8 cellular contexts compared by ENCODE assay signal in the genomic region with DNA sequence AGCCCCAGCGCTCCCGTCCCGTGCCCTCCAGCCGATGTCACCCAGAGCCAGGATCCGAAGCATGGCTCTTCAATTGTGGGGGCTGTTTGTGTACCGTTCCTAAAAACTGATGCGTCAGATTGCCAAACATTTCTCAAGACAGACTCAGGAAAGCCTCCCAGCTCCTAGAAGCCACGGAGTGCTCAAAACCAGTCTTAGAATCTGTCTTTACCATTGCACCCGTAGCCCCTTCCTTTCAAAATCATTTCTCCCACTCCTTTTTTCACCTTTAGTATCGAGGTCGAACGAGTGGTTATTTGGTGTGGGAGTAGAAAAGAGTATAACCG. TPM values are rescaled to one million over a fixed set of nuclear protein-coding genes. Genes with fewer than 3 reads are reported as not detected.
DNase-seq lines count a peak whose midpoint lies in the region; ATAC-seq, FAIRE-seq and TF ChIP-seq lines count a peak whose summit lies in the region.

No MANE protein-coding gene starts in this region.

- H3K4me3 Mint-ChIP-seq in naive thymus-derived CD8-positive, alpha-beta T cell, result peak overlapping the region; percentile 96 to 100 (median 98)

- peak overlapping the region; percentile 97 to 100 (median 98) for H3K27ac Mint-ChIP-seq in naive thymus-derived CD8-positive, alpha-beta T cell

- TF ChIP-seq CTCF in choroid plexus epithelial cell (conservative IDR thresholded peaks at IDR 0.05; ENCODE audit: low read depth, low read length), result no peak
- TF ChIP-seq CTCF in GM10266 (IDR thresholded peaks at IDR 0.05; ENCODE audit: control insufficient read depth, insufficient read depth, low read depth, missing control alignments), result no peak

- peak; percentile 59 for DNase-seq in ELR (ENCODE audit: low read depth)
- DNase-seq in Kasumi-1 (lab: John Stamatoyannopoulos, UW), result peak; percentile 48 to 54
- DNase-seq in choroid plexus epithelial cell (ENCODE audit: low read depth), result peak; percentile 51
- DNase-seq in naive thymus-derived CD8-positive, alpha-beta T cell, result no peak
- no peak for DNase-seq in GM10266 (ENCODE audit: extremely low spot score)
- no peak for DNase-seq in urothelium cell line (ENCODE audit: low spot score)

- no peak for ATAC-seq in naive thymus-derived CD8-positive, alpha-beta T cell
- ATAC-seq in HG03095 (IDR thresholded peaks at IDR 0.05; ENCODE audit: unreplicated experiment), result no peak
- ATAC-seq in activated CD4-positive, CD25-positive, alpha-beta regulatory T cell treated with anti-CD3 and anti-CD28 coated beads, Interleukin-2, amount 50 U/mL, for 24 hours, result no peak

- no peaks in the 10 kb centered on the region for H3K9me3 Mint-ChIP-seq in naive thymus-derived CD8-positive, alpha-beta T cell

- H3K36me3 Mint-ChIP-seq in naive thymus-derived CD8-positive, alpha-beta T cell, result peaks cover 0 to 2% (median 0%) of the 10 kb centered on the region in 3 donors

- H3K4me1 Mint-ChIP-seq in naive thymus-derived CD8-positive, alpha-beta T cell, result peaks cover 26 to 46% (median 42%) of the 10 kb centered on the region in 4 donors

- FAIRE-seq in urothelium cell line (lab: Jason Lieb, UNC), result no peak

- peak overlapping the region; percentile 83 for H3K4me3 ChIP-seq in choroid plexus epithelial cell (ENCODE audit: low read depth, low read length)

- POLR2A ChIA-PET in naive thymus-derived CD8-positive, alpha-beta T cell (lab: Charles Lee), result interaction anchor here (1.0 to 2.1 kb wide), 6 partner anchors 57 to 536 kb away, joined by 3 to 8 read pairs (median 4); a partner anchor contains a TSS

- no peaks in the 10 kb centered on the region for H3K27me3 Mint-ChIP-seq in naive thymus-derived CD8-positive, alpha-beta T cell

RNA-seq across cellular contexts. Expression of a gene that starts 0.6 kb away (rescaled TPM):
- total RNA-seq in naive thymus-derived CD8-positive, alpha-beta T cell, result 10 to 100 TPM; 19.8 to 23.6 TPM
- 10 to 100 TPM in 1 of 3 donors, 1 to 10 TPM in 2; 6.8 to 11.6 (median 7.2) TPM for polyA plus RNA-seq in naive thymus-derived CD8-positive, alpha-beta T cell

Comparison
In these comparisons a context has a peak if more than half of its experiments do, and no peak if none do; other contexts are left out.
1. DNase-seq: peak in ELR (single experiment), Kasumi-1 (2 of 2) and choroid plexus epithelial cell (single experiment); none in naive thymus-derived CD8-positive, alpha-beta T cell (0 of 10), GM10266 (single experiment) and urothelium cell line (single experiment).